Comparison of ENCODE assay signal across 8 cellular contexts in genomic region chr6:134379086-134379485, GRCh38.
DNase-seq lines count a peak whose midpoint lies in the region; ATAC-seq, FAIRE-seq and TF ChIP-seq lines count a peak whose summit lies in the region.

No MANE protein-coding gene starts in this region.

- FAIRE-seq in GM12891 (lab: Jason Lieb, UNC) = no peak

- no peak overlapping the region for H3K4me2 ChIP-seq in IMR-90 (ENCODE audit: low read depth, low read length)

- no peak for TF ChIP-seq CTCF in IMR-90 (conservative IDR thresholded peaks at IDR 0.05; ENCODE audit: low read depth, low read length)

- no TSS peak for BruUV-seq in IMR-90 (replicated peaks; lab: Mats Ljungman, UMichigan)

- no peak overlapping the region for H3K4me3 ChIP-seq in IMR-90 (ENCODE audit: insufficient read depth, low read depth, low read length)

- no peaks in the 10 kb centered on the region for H3K36me3 ChIP-seq in IMR-90 (ENCODE audit: control insufficient read depth, insufficient read depth, low read length)

- WGBS in IMR-90 (ENCODE audit: extremely low coverage in 2 of 2, insufficient read length in 1 of 2), 2 experiments = 83% methylated on average over 1 of the region's 5 CpGs; no CpG with 5 or more reads in 1 of the 2 experiments

- ATAC-seq in GM18498 (IDR thresholded peaks at IDR 0.05; ENCODE audit: unreplicated experiment) (peak; percentile 79), GM21515 (IDR thresholded peaks at IDR 0.05; ENCODE audit: unreplicated experiment) (peak; percentile 88), IMR-90 (ENCODE audit: low read depth) (no peak)

- H3K9me1 ChIP-seq in IMR-90 (ENCODE audit: insufficient read depth, low read length) = no peaks in the 10 kb centered on the region; the same call in 1 of the 2 replicates

- H3K4me1 ChIP-seq in IMR-90 (ENCODE audit: control insufficient read depth, insufficient read depth, low read length) = no peaks in the 10 kb centered on the region; the same call in none of the 2 replicates

- H4K8ac ChIP-seq in IMR-90 (ENCODE audit: low read depth in 2 of 2, low read length in 2 of 2) = no peak overlapping the region; a peak in 1 of 4 replicates

- no peaks in the 10 kb centered on the region for H3K27me3 ChIP-seq in IMR-90 (ENCODE audit: control insufficient read depth, insufficient read depth, low read length)

- H2AFZ ChIP-seq in IMR-90 (replicated peaks; ENCODE audit: low read length, poor library complexity) = no peak overlapping the region

- DNase-seq in IMR-90 = no peak
- peak; percentile 33 for DNase-seq in activated naive CD4-positive, alpha-beta T cell treated with anti-CD3 and anti-CD28 coated beads, Interleukin-2, amount 50 U/mL, for 16 hours
- peak; percentile 25 for DNase-seq in renal cortical epithelial cell (ENCODE audit: low read depth)
- DNase-seq in retina = no peak
- DNase-seq in GM12891 (ENCODE audit: insufficient read length, low spot score) = no peak
- no peak for DNase-seq in globus pallidus (ENCODE audit: low spot score)

- TF ChIP-seq POLR2A in IMR-90 (IDR thresholded peaks at IDR 0.05; ENCODE audit: low read depth, low read length) = no peak
- no peak for TF ChIP-seq POLR2A in GM12891 (IDR thresholded peaks at IDR 0.05; ENCODE audit: low read depth, low read length)

- H2BK15ac ChIP-seq in IMR-90 (ENCODE audit: low read depth, low read length) = no peak overlapping the region

- no peak overlapping the region for H3K56ac ChIP-seq in IMR-90 (ENCODE audit: extremely low read depth, insufficient read depth, low read length)

- dilution Hi-C loops in IMR-90 (cut with HindIII; ENCODE audit: low sequenced_read_pairs, unreplicated experiment) = no loop called here

- H2AK5ac ChIP-seq in IMR-90 (ENCODE audit: low read depth, low read length) = 0 out of 2 replicates have a peak overlapping the region, but pooled peaks have one; percentile 6

- no peak overlapping the region for H3K18ac ChIP-seq in IMR-90 (ENCODE audit: low read depth, low read length)

- no peak overlapping the region for H2BK5ac ChIP-seq in IMR-90 (ENCODE audit: low read depth, low read length, poor library complexity, severe bottlenecking)

- H3K27ac ChIP-seq in IMR-90 (ENCODE audit: insufficient read depth, low read length) = no peak overlapping the region

- no peak overlapping the region for H2AK9ac ChIP-seq in IMR-90 (replicated peaks; ENCODE audit: low read depth, low read length, poor library complexity)

- H3K9ac ChIP-seq in IMR-90 (ENCODE audit: low read depth, low read length) = no peak overlapping the region

- H4K5ac ChIP-seq in IMR-90 (ENCODE audit: low read depth, low read length) = no peak overlapping the region; the same call in 1 of the 2 replicates

- H3K9me3 ChIP-seq in IMR-90 (ENCODE audit: control insufficient read depth, insufficient read depth, low read length) = no peaks in the 10 kb centered on the region

- H4K91ac ChIP-seq in IMR-90 (ENCODE audit: insufficient read depth, low read depth, low read length) = no peak overlapping the region

- H3K79me1 ChIP-seq in IMR-90 (ENCODE audit: low read depth in 1 of 2, low read length in 2 of 2) = no peaks in the 10 kb centered on the region

- in situ Hi-C loops in IMR-90 (cut with MboI; ENCODE audit: low sequenced_read_pairs) = no loop called here

- H2BK120ac ChIP-seq in IMR-90 (ENCODE audit: low read depth, low read length) = no peak overlapping the region; the same call in 1 of the 2 replicates

- intact Hi-C loops in IMR-90 (cut with micrococcal nuclease) = no loop called here

- no peaks in the 10 kb centered on the region for H4K20me1 ChIP-seq in IMR-90 (ENCODE audit: insufficient read depth, low read length)

- POLR2A ChIA-PET in IMR-90 (lab: Charles Lee; ENCODE audit: unreplicated experiment) = no interaction called here

- CTCF ChIA-PET in IMR-90 (lab: Yijun Ruan, JAX) = no interaction called here

- H3K4ac ChIP-seq in IMR-90 (ENCODE audit: low read depth, low read length) = no peak overlapping the region

- no peak overlapping the region for H3K14ac ChIP-seq in IMR-90 (replicated peaks; ENCODE audit: low read depth, low read length)

- 0 out of 2 replicates have a peak overlapping the region, but pooled peaks have one; percentile 17 for H2BK20ac ChIP-seq in IMR-90 (ENCODE audit: low read depth, low read length)

- no peak for TF ChIP-seq RAD21 in IMR-90 (IDR thresholded peaks at IDR 0.05; ENCODE audit: low read length)

- no peak overlapping the region for H3K23ac ChIP-seq in IMR-90 (ENCODE audit: low read depth, low read length)

TF ChIP-seq in IMR-90, 13 proteins besides CTCF, POLR2A, EP300 and RAD21:
- TF ChIP-seq MXI1 (IDR thresholded peaks at IDR 0.05; ENCODE audit: borderline replicate concordance, low read depth, low read length) = no peak
- no peak for TF ChIP-seq RFX5 (IDR thresholded peaks at IDR 0.05; ENCODE audit: low read depth, low read length)
- no peak for TF ChIP-seq CHD1 (IDR thresholded peaks at IDR 0.05; ENCODE audit: low read depth, low read length)
- no peak for TF ChIP-seq CEBPB (IDR thresholded peaks at IDR 0.05; ENCODE audit: low read depth, low read length)
- TF ChIP-seq USF2 (IDR thresholded peaks at IDR 0.05; ENCODE audit: low read depth, low read length) = no peak
- no peak for TF ChIP-seq RCOR1 (IDR thresholded peaks at IDR 0.05; ENCODE audit: insufficient replicate concordance, low read length)
- no peak for TF ChIP-seq SMC3 (IDR thresholded peaks at IDR 0.05; ENCODE audit: low read depth, low read length)
- TF ChIP-seq, protein P1, sequence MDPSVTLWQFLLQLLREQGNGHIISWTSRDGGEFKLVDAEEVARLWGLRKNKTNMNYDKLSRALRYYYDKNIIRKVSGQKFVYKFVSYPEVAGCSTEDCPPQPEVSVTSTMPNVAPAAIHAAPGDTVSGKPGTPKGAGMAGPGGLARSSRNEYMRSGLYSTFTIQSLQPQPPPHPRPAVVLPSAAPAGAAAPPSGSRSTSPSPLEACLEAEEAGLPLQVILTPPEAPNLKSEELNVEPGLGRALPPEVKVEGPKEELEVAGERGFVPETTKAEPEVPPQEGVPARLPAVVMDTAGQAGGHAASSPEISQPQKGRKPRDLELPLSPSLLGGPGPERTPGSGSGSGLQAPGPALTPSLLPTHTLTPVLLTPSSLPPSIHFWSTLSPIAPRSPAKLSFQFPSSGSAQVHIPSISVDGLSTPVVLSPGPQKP (IDR thresholded peaks at IDR 0.05; ENCODE audit: borderline replicate concordance, low read depth, low read length) = no peak
- no peak for TF ChIP-seq FOS (IDR thresholded peaks at IDR 0.05; ENCODE audit: low read depth, low read length)
- no peak for TF ChIP-seq MAFK (IDR thresholded peaks at IDR 0.05; ENCODE audit: low read depth, low read length)

TF ChIP-seq in GM12891, 5 proteins besides CTCF, POLR2A, EP300 and RAD21:
- TF ChIP-seq POU2F2 (IDR thresholded peaks at IDR 0.05; ENCODE audit: low read depth, low read length) (no peak), PAX5 (IDR thresholded peaks at IDR 0.05; ENCODE audit: insufficient read depth, low read length, severe bottlenecking) (no peak), POLR2AphosphoS5 (IDR thresholded peaks at IDR 0.05; ENCODE audit: low read depth, low read length) (no peak), SPI1 (IDR thresholded peaks at IDR 0.05; ENCODE audit: low read depth, low read length) (no peak), TAF1 (IDR thresholded peaks at IDR 0.05; ENCODE audit: low read depth, low read length) (no peak)

Comparison
In these comparisons a context has a peak if more than half of its experiments do, and no peak if none do; other contexts are left out.
1. DNase-seq: peak in activated naive CD4-positive, alpha-beta T cell treated with anti-CD3 and anti-CD28 coated beads, Interleukin-2, amount 50 U/mL, for 16 hours (single experiment) and renal cortical epithelial cell (single experiment); none in IMR-90 (single experiment), retina (single experiment), GM12891 (single experiment) and globus pallidus (single experiment).